ENCODE assay signal across 1 cellular context in the genomic region with DNA sequence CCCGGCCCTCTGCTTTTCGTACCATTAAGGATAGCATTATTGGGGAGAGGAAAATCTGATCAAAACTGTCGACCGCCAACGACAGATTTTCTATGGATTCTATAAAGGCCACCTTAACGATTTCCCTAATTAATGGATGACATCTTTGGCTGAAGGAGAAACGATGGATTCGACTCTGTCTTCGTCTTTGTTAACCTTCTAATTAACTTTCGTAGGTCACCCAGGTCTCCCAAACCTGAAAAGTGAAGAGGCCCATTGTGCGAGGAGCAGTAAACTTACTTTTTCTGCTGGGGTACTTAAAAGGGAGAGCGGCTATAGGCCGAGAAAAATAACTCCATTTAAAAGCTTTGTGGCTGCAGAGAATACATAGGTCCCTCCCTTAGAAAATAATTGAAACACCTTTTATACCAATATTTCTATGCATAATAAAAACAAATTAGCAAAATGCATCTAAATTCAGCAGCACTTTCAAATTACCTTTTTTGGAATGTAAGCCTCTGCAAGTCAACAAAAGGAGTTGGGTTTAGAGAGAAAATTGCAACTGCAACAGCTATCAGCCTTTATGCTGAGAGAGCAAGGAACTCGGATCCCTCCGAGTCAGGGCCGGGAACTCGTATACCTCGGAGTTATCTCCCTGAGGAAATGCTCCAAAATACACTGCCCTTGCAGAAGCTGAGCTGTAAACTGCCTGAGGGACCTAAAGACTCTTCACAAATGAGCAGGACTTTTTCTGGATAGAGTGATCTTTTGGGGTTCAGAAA.
TF ChIP-seq lines count a peak whose summit lies in the region.

No MANE protein-coding gene starts in this region.

TF ChIP-seq in GM12878, 131 proteins besides CTCF, POLR2A, EP300 and RAD21:
- no peak for TF ChIP-seq MEF2B (IDR thresholded peaks at IDR 0.05; ENCODE audit: partially characterized antibody, poor library complexity, severe bottlenecking)
- TF ChIP-seq, protein P1, sequence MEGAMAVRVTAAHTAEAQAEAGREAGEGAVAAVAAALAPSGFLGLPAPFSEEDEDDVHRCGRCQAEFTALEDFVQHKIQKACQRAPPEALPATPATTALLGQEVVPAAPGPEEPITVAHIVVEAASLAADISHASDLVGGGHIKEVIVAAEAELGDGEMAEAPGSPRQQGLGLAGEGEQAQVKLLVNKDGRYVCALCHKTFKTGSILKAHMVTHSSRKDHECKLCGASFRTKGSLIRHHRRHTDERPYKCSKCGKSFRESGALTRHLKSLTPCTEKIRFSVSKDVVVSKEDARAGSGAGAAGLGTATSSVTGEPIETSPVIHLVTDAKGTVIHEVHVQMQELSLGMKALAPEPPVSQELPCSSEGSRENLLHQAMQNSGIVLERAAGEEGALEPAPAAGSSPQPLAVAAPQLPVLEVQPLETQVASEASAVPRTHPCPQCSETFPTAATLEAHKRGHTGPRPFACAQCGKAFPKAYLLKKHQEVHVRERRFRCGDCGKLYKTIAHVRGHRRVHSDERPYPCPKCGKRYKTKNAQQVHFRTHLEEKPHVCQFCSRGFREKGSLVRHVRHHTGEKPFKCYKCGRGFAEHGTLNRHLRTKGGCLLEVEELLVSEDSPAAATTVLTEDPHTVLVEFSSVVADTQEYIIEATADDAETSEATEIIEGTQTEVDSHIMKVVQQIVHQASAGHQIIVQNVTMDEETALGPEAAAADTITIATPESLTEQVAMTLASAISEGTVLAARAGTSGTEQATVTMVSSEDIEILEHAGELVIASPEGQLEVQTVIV (IDR thresholded peaks at IDR 0.05; ENCODE audit: borderline replicate concordance, partially characterized antibody) = no peak
- TF ChIP-seq ZBED1 (IDR thresholded peaks at IDR 0.05; ENCODE audit: borderline replicate concordance) = no peak
- TF ChIP-seq, protein P2, sequence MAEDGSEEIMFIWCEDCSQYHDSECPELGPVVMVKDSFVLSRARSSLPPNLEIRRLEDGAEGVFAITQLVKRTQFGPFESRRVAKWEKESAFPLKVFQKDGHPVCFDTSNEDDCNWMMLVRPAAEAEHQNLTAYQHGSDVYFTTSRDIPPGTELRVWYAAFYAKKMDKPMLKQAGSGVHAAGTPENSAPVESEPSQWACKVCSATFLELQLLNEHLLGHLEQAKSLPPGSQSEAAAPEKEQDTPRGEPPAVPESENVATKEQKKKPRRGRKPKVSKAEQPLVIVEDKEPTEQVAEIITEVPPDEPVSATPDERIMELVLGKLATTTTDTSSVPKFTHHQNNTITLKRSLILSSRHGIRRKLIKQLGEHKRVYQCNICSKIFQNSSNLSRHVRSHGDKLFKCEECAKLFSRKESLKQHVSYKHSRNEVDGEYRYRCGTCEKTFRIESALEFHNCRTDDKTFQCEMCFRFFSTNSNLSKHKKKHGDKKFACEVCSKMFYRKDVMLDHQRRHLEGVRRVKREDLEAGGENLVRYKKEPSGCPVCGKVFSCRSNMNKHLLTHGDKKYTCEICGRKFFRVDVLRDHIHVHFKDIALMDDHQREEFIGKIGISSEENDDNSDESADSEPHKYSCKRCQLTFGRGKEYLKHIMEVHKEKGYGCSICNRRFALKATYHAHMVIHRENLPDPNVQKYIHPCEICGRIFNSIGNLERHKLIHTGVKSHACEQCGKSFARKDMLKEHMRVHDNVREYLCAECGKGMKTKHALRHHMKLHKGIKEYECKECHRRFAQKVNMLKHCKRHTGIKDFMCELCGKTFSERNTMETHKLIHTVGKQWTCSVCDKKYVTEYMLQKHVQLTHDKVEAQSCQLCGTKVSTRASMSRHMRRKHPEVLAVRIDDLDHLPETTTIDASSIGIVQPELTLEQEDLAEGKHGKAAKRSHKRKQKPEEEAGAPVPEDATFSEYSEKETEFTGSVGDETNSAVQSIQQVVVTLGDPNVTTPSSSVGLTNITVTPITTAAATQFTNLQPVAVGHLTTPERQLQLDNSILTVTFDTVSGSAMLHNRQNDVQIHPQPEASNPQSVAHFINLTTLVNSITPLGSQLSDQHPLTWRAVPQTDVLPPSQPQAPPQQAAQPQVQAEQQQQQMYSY (CRISPR knock-in tag; IDR thresholded peaks at IDR 0.05) = no peak
TF ChIP-seq in GM12878: peak in this region for 0.
